21 cellular contexts compared by ENCODE assay signal in the genomic region with DNA sequence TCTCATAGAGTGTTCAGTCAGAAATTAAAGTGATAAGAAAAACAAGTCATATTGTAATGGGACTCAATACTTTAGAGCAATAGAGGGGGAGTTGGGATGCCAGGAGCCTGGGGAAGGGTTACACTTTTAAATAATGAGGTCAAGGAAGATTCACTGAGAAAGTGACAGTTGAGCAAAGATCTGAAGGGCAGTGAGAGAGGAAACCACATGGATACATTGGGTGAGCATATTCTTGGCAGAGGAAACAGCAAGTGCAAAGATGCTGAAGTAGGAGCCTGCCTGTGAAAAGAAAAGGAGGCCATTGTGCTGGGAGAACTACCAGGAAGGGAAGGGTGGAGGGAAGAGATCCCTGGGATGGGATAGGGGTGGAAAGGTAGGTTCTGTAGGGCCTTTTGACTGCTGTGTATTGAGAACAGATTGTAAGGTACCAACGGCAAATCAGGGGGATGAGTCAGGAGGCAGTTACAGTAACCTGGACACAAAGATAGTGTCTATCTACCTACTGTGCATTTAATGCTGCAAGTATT.
"Had no signal": no experiment of that assay in that cellular context is flagged by ENCODE, and none has a peak within 500 bp of the region (broad histone marks: within the 10 kb centered on the region; RNA-seq: fewer than 3 reads in every experiment).

No MANE protein-coding gene starts in this region.

- H3K4me3 ChIP-seq: coronary artery, tibial nerve, vagina had no signal

- H3K4me3 Mint-ChIP-seq: activated naive CD4-positive, alpha-beta T cell treated with anti-CD3 and anti-CD28 coated beads, Interleukin-2, amount 50 U/mL, for 24 hours; brain; naive thymus-derived CD4-positive, alpha-beta T cell had no signal

- H3K27ac Mint-ChIP-seq: activated naive CD4-positive, alpha-beta T cell treated with anti-CD3 and anti-CD28 coated beads, Interleukin-2, amount 50 U/mL, for 24 hours; brain; naive thymus-derived CD4-positive, alpha-beta T cell had no signal

- H3K27ac ChIP-seq: coronary artery, tibial nerve, vagina had no signal

- H3K9me3 ChIP-seq: tibial nerve, vagina had no signal

- H3K27me3 Mint-ChIP-seq: activated naive CD4-positive, alpha-beta T cell treated with anti-CD3 and anti-CD28 coated beads, Interleukin-2, amount 50 U/mL, for 24 hours; brain had no signal

- H3K9me3 Mint-ChIP-seq: activated naive CD4-positive, alpha-beta T cell treated with anti-CD3 and anti-CD28 coated beads, Interleukin-2, amount 50 U/mL, for 24 hours; naive thymus-derived CD4-positive, alpha-beta T cell had no signal

- ATAC-seq: esophagus mucosa; left lobe of liver; naive thymus-derived CD4-positive, alpha-beta T cell had no signal

- H3K36me3 ChIP-seq: tibial nerve, vagina had no signal

- DNase-seq: activated CD4-positive, alpha-beta T cell treated with anti-CD3 and anti-CD28 coated beads for 1 hour; activated CD4-positive, alpha-beta T cell treated with anti-CD3 and anti-CD28 coated beads, Interleukin-2, amount 50 U/mL, for 4 hours; activated effector memory CD4-positive, alpha-beta T cell treated with Interleukin-2 at 50 U/mL for 16 hours; amniotic stem cell; central memory CD4-positive, alpha-beta T cell; islet precursor cell; naive thymus-derived CD4-positive, alpha-beta T cell; nucleus accumbens; posterior cingulate gyrus; stimulated activated CD4-positive, alpha-beta T cell treated with anti-CD3 and anti-CD28 coated beads, Interleukin-15, amount 100 ng/mL, for 24 hours; stimulated activated CD4-positive, alpha-beta T cell treated with anti-CD3 and anti-CD28 coated beads, Interleukin-4, amount 100 ng/mL, for 1 hour; stimulated activated naive CD4-positive, alpha-beta T cell; substantia nigra; T-helper 9 cell had no signal

- H3K4me1 ChIP-seq: vagina had no signal

- H3K27me3 ChIP-seq: tibial nerve, vagina had no signal
